ENCODE assay signal across 9 cellular contexts in genomic region chr11:116986521-116987105, GRCh38.
DNase-seq lines count a peak whose midpoint lies in the region; ATAC-seq and TF ChIP-seq lines count a peak whose summit lies in the region.
"Had no signal": no experiment of that assay in that cellular context is flagged by ENCODE, and none has a peak within 500 bp of the region (broad histone marks: within the 10 kb centered on the region; RNA-seq: fewer than 3 reads in every experiment).

No MANE protein-coding gene starts in this region.

- no peak overlapping the region for H2AFZ ChIP-seq in OCI-LY1 (ENCODE audit: low read length)
- H2AFZ ChIP-seq in neuronal stem cell (ENCODE audit: low read length): no peak overlapping the region

- no peak overlapping the region for H3K18ac ChIP-seq in neuronal stem cell (ENCODE audit: low read length)

- H3K79me2 ChIP-seq in OCI-LY1 (ENCODE audit: insufficient read depth, low read length): peaks cover 80% of the 10 kb centered on the region

- TF ChIP-seq CTCF in HFFc6 (IDR thresholded peaks at IDR 0.05) (no peak), OCI-LY1 (IDR thresholded peaks at IDR 0.05; ENCODE audit: low read length) (no peak), colonic mucosa (IDR thresholded peaks at IDR 0.05) (no peak), omental fat pad (IDR thresholded peaks at IDR 0.05) (no peak)

- H3K14ac ChIP-seq in neuronal stem cell (ENCODE audit: low read length): no peak overlapping the region

- H3K27me3 ChIP-seq in OCI-LY1 (ENCODE audit: insufficient read depth, low read length) (no peaks in the 10 kb centered on the region), colonic mucosa (no peaks in the 10 kb centered on the region), neuronal stem cell (ENCODE audit: control insufficient read depth in 3 of 3, insufficient read depth in 3 of 3, low read depth in 1 of 3, low read length in 3 of 3) (no peaks in the 10 kb centered on the region)

- H3K36me3 Mint-ChIP-seq in HFFc6 (ENCODE audit: low read depth): no peaks in the 10 kb centered on the region

- peak; percentile 58 for DNase-seq in GM03348 (ENCODE audit: low spot score)
- peak; percentile 86 for DNase-seq in HFFc6
- no peak for DNase-seq in colonic mucosa
- no peak for DNase-seq in omental fat pad (ENCODE audit: low spot score)
- no peak for DNase-seq in NCI-H2107 treated with DMSO at 0.1 percent for 48 hours (lab: John Stamatoyannopoulos, UW; ENCODE audit: unreplicated experiment)
- DNase-seq in neuronal stem cell (ENCODE audit: low spot score): no peak

- 0 out of 2 replicates have a peak, but pooled peaks cover 10% of the 10 kb centered on the region for H3F3A ChIP-seq in OCI-LY1 (ENCODE audit: insufficient read depth, low read length)

- no peak overlapping the region for H2AK5ac ChIP-seq in neuronal stem cell (ENCODE audit: low read depth, low read length)

- peak overlapping the region; percentile 13 for H3K4me3 ChIP-seq in OCI-LY1 (ENCODE audit: low read depth, low read length, poor library complexity, severe bottlenecking)
- H3K4me3 ChIP-seq in colonic mucosa: no peak overlapping the region
- H3K4me3 ChIP-seq in neuronal stem cell (ENCODE audit: low read length in 2 of 2): no peak overlapping the region

- peaks cover 74% of the 10 kb centered on the region for H3K4me1 Mint-ChIP-seq in HFFc6 (ENCODE audit: low read depth)

- no peaks in the 10 kb centered on the region for H3K9me2 ChIP-seq in OCI-LY1 (ENCODE audit: low read depth, low read length)

- H3K79me1 ChIP-seq in neuronal stem cell (ENCODE audit: low read depth, low read length): no peaks in the 10 kb centered on the region

- no peak overlapping the region for H3K23ac ChIP-seq in neuronal stem cell (ENCODE audit: low read depth, low read length, poor library complexity)

- H3K9ac ChIP-seq in OCI-LY1 (ENCODE audit: low read length): no peak overlapping the region
- no peak overlapping the region for H3K9ac ChIP-seq in colonic mucosa (ENCODE audit: low read depth in 2 of 2, low read length in 2 of 2)
- H3K9ac ChIP-seq in neuronal stem cell (ENCODE audit: low read depth, low read length, poor library complexity): no peak overlapping the region

- H3K4ac ChIP-seq in neuronal stem cell (ENCODE audit: low read length): no peak overlapping the region

- no peak overlapping the region for H4K91ac ChIP-seq in neuronal stem cell (ENCODE audit: low read depth, low read length, poor library complexity)

- H3K27ac Mint-ChIP-seq in HFFc6: peak overlapping the region; percentile 83

- H2BK120ac ChIP-seq in neuronal stem cell (ENCODE audit: low read depth, low read length): no peak overlapping the region

- H2BK12ac ChIP-seq in neuronal stem cell (ENCODE audit: low read length): no peak overlapping the region

- no peaks in the 10 kb centered on the region for H3K9me3 ChIP-seq in OCI-LY1 (ENCODE audit: low read length)
- no peaks in the 10 kb centered on the region for H3K9me3 ChIP-seq in colonic mucosa
- H3K9me3 ChIP-seq in neuronal stem cell (replicated peaks in 1 of 2; ENCODE audit: control insufficient read depth in 2 of 2, insufficient read depth in 1 of 2, low read depth in 1 of 2, low read length in 2 of 2): no peaks in the 10 kb centered on the region

- intact Hi-C loops in colonic mucosa (cut with DNase I): no loop called here

- H3K27me3 Mint-ChIP-seq in HFFc6 (ENCODE audit: insufficient read depth): no peaks in the 10 kb centered on the region; the same call in 1 of the 2 replicates

- H2BK15ac ChIP-seq in neuronal stem cell (ENCODE audit: low read length): no peak overlapping the region

- H3K4me2 ChIP-seq in OCI-LY1 (ENCODE audit: low read length) (peak overlapping the region; percentile 59), neuronal stem cell (ENCODE audit: insufficient read depth, low read length, poor library complexity, severe bottlenecking) (no peak overlapping the region)

- WGBS in neuronal stem cell (ENCODE audit: extremely low coverage in 2 of 2, insufficient read length in 2 of 2, insufficient replicate concordance in 1 of 2), 2 donors: no CpG with 5 or more reads among the region's 2 CpGs

- peak overlapping the region; percentile 70 for H3K27ac ChIP-seq in OCI-LY1 (ENCODE audit: low read depth, low read length, poor library complexity, severe bottlenecking)
- H3K27ac ChIP-seq in colonic mucosa: peak overlapping the region; percentile 49
- no peak overlapping the region for H3K27ac ChIP-seq in neuronal stem cell (replicated peaks; ENCODE audit: low read length)

- ATAC-seq in omental fat pad (ENCODE audit: low FRiP score): peak; percentile 49
- no peak for ATAC-seq in GM19467 (IDR thresholded peaks at IDR 0.05; ENCODE audit: unreplicated experiment)

- H3K36me3 ChIP-seq in OCI-LY1 (ENCODE audit: insufficient read depth, low read length) (0 out of 2 replicates have a peak, but pooled peaks cover 3% of the 10 kb centered on the region), colonic mucosa (no peaks in the 10 kb centered on the region), neuronal stem cell (replicated peaks in 1 of 2; ENCODE audit: control insufficient read depth in 2 of 2, insufficient read depth in 2 of 2, low read length in 2 of 2) (no peaks in the 10 kb centered on the region)

- H3K4me1 ChIP-seq in OCI-LY1 (ENCODE audit: insufficient read depth, low read length, severe bottlenecking): peaks cover 76% of the 10 kb centered on the region
- H3K4me1 ChIP-seq in colonic mucosa: peaks cover 12% of the 10 kb centered on the region
- H3K4me1 ChIP-seq in neuronal stem cell (ENCODE audit: control insufficient read depth in 2 of 2, insufficient read depth in 1 of 2, low read depth in 1 of 2, low read length in 2 of 2): peaks cover 6 to 8% of the 10 kb centered on the region in 2 donors

- H3K4me3 Mint-ChIP-seq in HFFc6: peak overlapping the region; percentile 79
- H3K4me3 Mint-ChIP-seq: neural crest cell had no signal

- no peaks in the 10 kb centered on the region for H3K9me3 Mint-ChIP-seq in HFFc6
- H3K9me3 Mint-ChIP-seq: neural crest cell had no signal

- no peaks in the 10 kb centered on the region; the same call in 1 of the 2 replicates for H4K20me1 ChIP-seq in OCI-LY1 (ENCODE audit: insufficient read depth, low read length)

- H2BK5ac ChIP-seq in neuronal stem cell (ENCODE audit: low read length): no peak overlapping the region

- no peak overlapping the region for H4K8ac ChIP-seq in neuronal stem cell (ENCODE audit: low read depth, low read length)

Comparison
In these comparisons a context has a peak if more than half of its experiments do, and no peak if none do; other contexts are left out.
1. DNase-seq: peak in GM03348 (single experiment) and HFFc6 (single experiment); none in colonic mucosa (single experiment), omental fat pad (single experiment), NCI-H2107 treated with DMSO at 0.1 percent for 48 hours (single experiment) and neuronal stem cell (single experiment).